Comparison of ENCODE assay signal across 10 cellular contexts in the genomic region with DNA sequence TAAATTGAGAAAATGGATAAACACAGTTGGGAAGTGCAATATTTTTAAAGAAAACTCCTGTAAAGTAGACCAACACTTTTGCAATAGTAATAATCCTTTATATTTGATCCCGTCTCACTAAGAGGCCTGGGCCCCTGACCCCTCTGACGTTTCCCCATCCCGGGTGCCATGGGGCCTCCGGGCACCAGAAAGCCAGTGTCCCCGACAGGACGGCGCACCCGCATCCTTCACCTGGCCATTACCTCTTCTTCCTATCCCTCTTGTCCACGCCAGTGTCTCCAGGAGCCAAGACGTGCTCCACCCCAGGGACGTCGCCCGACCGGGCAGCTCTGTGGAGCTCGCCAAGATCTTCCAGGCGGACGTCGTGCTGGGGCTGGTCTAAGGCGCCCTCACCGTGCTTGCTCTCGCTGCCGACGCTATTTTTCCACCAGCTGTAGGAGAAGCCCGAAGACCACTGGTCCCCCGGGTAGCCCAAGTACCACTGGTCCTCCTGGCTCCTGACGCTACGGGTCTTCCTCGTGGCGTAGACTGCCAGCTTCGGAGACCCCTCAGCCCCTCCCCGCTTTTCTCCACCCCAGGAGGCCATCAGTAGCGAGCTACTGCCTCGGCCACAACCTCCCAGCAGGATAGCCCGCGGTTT. TPM values are rescaled to one million over a fixed set of nuclear protein-coding genes. Genes with fewer than 3 reads are reported as not detected.
A peak's percentile ranks its signal among the peaks of the same experiment; 100 is the strongest.
DNase-seq lines count a peak whose midpoint lies in the region; ATAC-seq and TF ChIP-seq lines count a peak whose summit lies in the region.
"Not testable (repeated sequence)": the region's sequence is repeated elsewhere in the genome, so short reads cannot be mapped to it uniquely, and the experiment has no call there.
"Had no signal": no experiment of that assay in that cellular context is flagged by ENCODE, and none has a peak within 500 bp of the region (broad histone marks: within the 10 kb centered on the region; RNA-seq: fewer than 3 reads in every experiment).

No MANE protein-coding gene starts in this region.

- peak overlapping the region; percentile 67 for H3K4me3 ChIP-seq in GM12865 (ENCODE audit: low read depth, low read length)
- peak overlapping the region in 3 of 4 donors; percentile 43 to 57 (median 52) for H3K4me3 ChIP-seq in esophagus squamous epithelium
- H3K4me3 ChIP-seq in lower lobe of right lung: peak overlapping the region; percentile 51
- peak overlapping the region; percentile 30 to 54 (median 40) for H3K4me3 ChIP-seq in skin epidermis

- H3K36me3 Mint-ChIP-seq in T-cell; activated naive CD8-positive, alpha-beta T cell treated with anti-CD3 and anti-CD28 coated beads, Interleukin-2, amount 50 U/mL, for 24 hours (ENCODE audit: low read depth): not testable (repeated sequence)

- not testable (repeated sequence) for H3K27me3 ChIP-seq in esophagus squamous epithelium; lower lobe of right lung (ENCODE audit: low read depth)

- not testable (repeated sequence) for H3K27me3 Mint-ChIP-seq in T-cell; activated naive CD8-positive, alpha-beta T cell treated with anti-CD3 and anti-CD28 coated beads, Interleukin-2, amount 50 U/mL, for 24 hours

- not testable (repeated sequence) for H3K9me3 ChIP-seq in esophagus squamous epithelium, lower lobe of right lung

- peak overlapping the region; percentile 79 to 91 (median 82) for H3K4me3 Mint-ChIP-seq in T-cell
- H3K4me3 Mint-ChIP-seq in activated naive CD8-positive, alpha-beta T cell treated with anti-CD3 and anti-CD28 coated beads, Interleukin-2, amount 50 U/mL, for 24 hours: peak overlapping the region; percentile 87

- peaks cover 13 to 17% (median 13%) of the 10 kb centered on the region in 3 donors for H3K4me1 Mint-ChIP-seq in T-cell
- peaks cover 11% of the 10 kb centered on the region for H3K4me1 Mint-ChIP-seq in activated naive CD8-positive, alpha-beta T cell treated with anti-CD3 and anti-CD28 coated beads, Interleukin-2, amount 50 U/mL, for 24 hours

- 52 to 84% methylated on average over 8 to 16 of the region's 35 CpGs for WGBS in esophagus squamous epithelium, 2 donors

- peaks cover 0 to 12% (median 0%) of the 10 kb centered on the region in 3 donors for H3K4me1 ChIP-seq in esophagus squamous epithelium
- H3K4me1 ChIP-seq in lower lobe of right lung: not testable (repeated sequence)

- CTCF ChIA-PET in T-cell (lab: Charles Lee): interaction anchor here in 1 of 2 donors (0.7 to 1.1 kb wide), 4 partner anchors 233 to 376 kb away, joined by 3 read pairs; a partner anchor contains a TSS

- intact Hi-C loops in esophagus squamous epithelium (cut with DNase I); lower lobe of right lung (cut with DNase I): not testable (repeated sequence)

- TF ChIP-seq CTCF in GM12865 (IDR thresholded peaks at IDR 0.05; ENCODE audit: insufficient read depth, low read depth, low read length, missing control alignments); esophagus squamous epithelium (IDR thresholded peaks at IDR 0.05); lower lobe of right lung (IDR thresholded peaks at IDR 0.05): not testable (repeated sequence)

- POLR2A ChIA-PET in T-cell (lab: Charles Lee): interaction anchor here in 1 of 2 donors (0.7 kb wide), 1 partner anchor 1474 kb away, joined by 3 read pairs; no protein-coding TSS in a partner anchor

- peak; percentile 33 for ATAC-seq in HG02798 (IDR thresholded peaks at IDR 0.05; ENCODE audit: poor library complexity, unreplicated experiment)
- ATAC-seq in T-cell (replicated peaks in 1 of 4): peak; percentile 30 to 60 (median 37)
- ATAC-seq in activated naive CD8-positive, alpha-beta T cell treated with anti-CD3 and anti-CD28 coated beads, Interleukin-2, amount 50 U/mL, for 24 hours: not testable (repeated sequence)
- peak; percentile 76 to 83 for ATAC-seq in lower lobe of right lung

- TF ChIP-seq POLR2A in esophagus squamous epithelium (IDR thresholded peaks at IDR 0.05): not testable (repeated sequence)

- peak overlapping the region; percentile 46 to 48 for H3K27ac Mint-ChIP-seq in T-cell
- peak overlapping the region; percentile 76 for H3K27ac Mint-ChIP-seq in activated naive CD8-positive, alpha-beta T cell treated with anti-CD3 and anti-CD28 coated beads, Interleukin-2, amount 50 U/mL, for 24 hours

- H3K27ac ChIP-seq in esophagus squamous epithelium (peak overlapping the region in 3 of 4 donors; percentile 40 to 85 (median 53)), lower lobe of right lung (peak overlapping the region; percentile 72), skin epidermis (peak overlapping the region in 16 of 21 experiments; percentile 18 to 79 (median 62))

- H3K36me3 ChIP-seq in esophagus squamous epithelium, lower lobe of right lung: not testable (repeated sequence)

- not testable (repeated sequence) for H3K9me3 Mint-ChIP-seq in T-cell; activated naive CD8-positive, alpha-beta T cell treated with anti-CD3 and anti-CD28 coated beads, Interleukin-2, amount 50 U/mL, for 24 hours

- DNase-seq in GM12865 (ENCODE audit: low read depth): peak; percentile 26
- DNase-seq in T-cell: peak in 1 of 34 experiments; percentile 8
- not testable (repeated sequence) for DNase-seq in activated naive CD8-positive, alpha-beta T cell treated with anti-CD3 and anti-CD28 coated beads, Interleukin-2, amount 50 U/mL, for 24 hours; esophagus squamous epithelium (lab: John Stamatoyannopoulos, UW); lower lobe of right lung

RNA-seq across cellular contexts. Expression of a gene that starts 19.2 kb away (rescaled TPM):
- under 1 TPM in 1 of 5 donors, not detected in 4; 0.39 TPM for total RNA-seq in T-cell
- total RNA-seq in esophagus squamous epithelium: not detected
- not detected for total RNA-seq in lower lobe of right lung
- total RNA-seq: activated CD8-positive, alpha-beta memory T cell treated with anti-CD3 and anti-CD28 coated beads for 36 hours; HT1080; posterior vena cava had no signal

RNA-seq across cellular contexts. Expression of a gene that starts 57.1 kb away (rescaled TPM):
- total RNA-seq in T-cell: 1 to 10 TPM; 3.2 to 8.6 (median 7.6) TPM
- 1 to 10 TPM; 1.4 to 4.4 (median 2.5) TPM for total RNA-seq in esophagus squamous epithelium
- total RNA-seq in lower lobe of right lung: 1.9 TPM
